In the genomic region with DNA sequence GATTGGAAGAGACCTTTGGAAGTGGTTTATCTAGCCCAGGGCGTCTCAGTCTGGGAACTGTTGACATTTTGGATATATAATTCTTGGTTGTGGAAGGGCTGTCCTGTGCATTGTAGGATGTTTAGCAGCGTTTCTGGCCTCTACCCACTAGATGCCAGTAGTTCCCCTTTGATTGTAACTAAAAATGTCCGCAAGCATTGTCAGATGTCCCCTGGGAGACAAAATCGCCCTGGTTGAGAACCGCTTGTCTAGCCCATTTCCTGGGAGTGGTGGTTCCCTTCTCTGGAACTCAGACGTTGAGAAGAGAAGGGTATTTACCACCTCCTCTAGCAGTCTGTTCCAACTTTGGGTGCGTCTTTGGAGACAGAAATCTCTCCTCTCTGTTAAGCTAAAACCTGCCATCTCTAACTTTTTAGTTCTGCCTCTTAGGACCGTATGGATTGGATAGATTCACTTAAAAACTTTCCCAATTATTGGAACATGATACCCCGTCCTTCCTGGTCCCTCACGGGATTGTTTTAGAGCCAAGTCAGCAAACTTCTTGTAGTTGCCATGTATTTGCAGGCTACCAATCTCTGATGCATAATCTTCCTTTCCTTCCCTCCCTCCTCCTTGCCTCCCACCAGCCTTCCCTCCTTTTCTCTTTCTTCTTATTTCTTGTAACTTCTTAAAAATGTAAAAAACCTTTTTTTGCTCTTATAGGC, we compare ENCODE assay signal across 9 cellular contexts. TPM values are rescaled to one million over a fixed set of nuclear protein-coding genes. Genes with fewer than 3 reads are reported as not detected.
DNase-seq lines count a peak whose midpoint lies in the region; ATAC-seq and TF ChIP-seq lines count a peak whose summit lies in the region.
"Had no signal": no experiment of that assay in that cellular context is flagged by ENCODE, and none has a peak within 500 bp of the region (broad histone marks: within the 10 kb centered on the region; RNA-seq: fewer than 3 reads in every experiment).

No MANE protein-coding gene starts in this region.

- peak; percentile 15 for DNase-seq in GM10266 (ENCODE audit: extremely low spot score)
- peak; percentile 4 for DNase-seq in NCI-H524 treated with DMSO at 0.1 percent for 48 hours (lab: John Stamatoyannopoulos, UW)
- DNase-seq in glutamatergic neuron = peak; percentile 49
- no peak for DNase-seq in NOMO-1 (lab: John Stamatoyannopoulos, UW; ENCODE audit: unreplicated experiment in 2 of 2)
- no peak for DNase-seq in HK-2 (ENCODE audit: unreplicated experiment)
- no peak for DNase-seq in GM19240 (ENCODE audit: insufficient read length, low spot score)

- no peaks in the 10 kb centered on the region for H3K9me3 Mint-ChIP-seq in glutamatergic neuron (ENCODE audit: unreplicated experiment)
- H3K9me3 Mint-ChIP-seq: T-helper 1 cell treated with Interleukin-12 subunit alpha and Interleukin-12 subunit beta and Interleukin-4 antibody, amounts not matched to agents 30 μg/mL and 1 μg/mL, for 36 hours had no signal

- H3K27ac Mint-ChIP-seq in glutamatergic neuron (ENCODE audit: unreplicated experiment) = no peak overlapping the region
- H3K27ac Mint-ChIP-seq: T-helper 1 cell treated with Interleukin-12 subunit alpha and Interleukin-12 subunit beta and Interleukin-4 antibody, amounts not matched to agents 30 μg/mL and 1 μg/mL, for 36 hours had no signal

- peak; percentile 44 for TF ChIP-seq CTCF in GM10266 (IDR thresholded peaks at IDR 0.05; ENCODE audit: control insufficient read depth, insufficient read depth, low read depth, missing control alignments)
- TF ChIP-seq CTCF in glutamatergic neuron (IDR thresholded peaks at IDR 0.05; ENCODE audit: partially characterized antibody, unreplicated experiment) = no peak

- peaks cover 19% of the 10 kb centered on the region for H3K4me1 Mint-ChIP-seq in glutamatergic neuron (ENCODE audit: low read depth, unreplicated experiment)

- H3K27me3 Mint-ChIP-seq in glutamatergic neuron (ENCODE audit: unreplicated experiment) = peaks cover 3% of the 10 kb centered on the region

- peak overlapping the region; percentile 35 for H3K4me3 Mint-ChIP-seq in glutamatergic neuron (ENCODE audit: unreplicated experiment)
- H3K4me3 Mint-ChIP-seq: T-helper 1 cell treated with Interleukin-12 subunit alpha and Interleukin-12 subunit beta and Interleukin-4 antibody, amounts not matched to agents 30 μg/mL and 1 μg/mL, for 36 hours had no signal

- H3K36me3 Mint-ChIP-seq in glutamatergic neuron (ENCODE audit: unreplicated experiment) = no peaks in the 10 kb centered on the region

- peak; percentile 83 for ATAC-seq in GM21786 (IDR thresholded peaks at IDR 0.05; ENCODE audit: unreplicated experiment)
- no peak for ATAC-seq in activated CD4-positive, CD25-positive, alpha-beta regulatory T cell treated with anti-CD3 and anti-CD28 coated beads, Interleukin-2, amount 50 U/mL, for 24 hours

RNA-seq across cellular contexts. Expression of a gene that starts 13.9 kb away (rescaled TPM):
- total RNA-seq in glutamatergic neuron (ENCODE audit: unreplicated experiment) = 78.0 TPM

Comparison
In these comparisons a context has a peak if more than half of its experiments do, and no peak if none do; other contexts are left out.
1. DNase-seq: peak in GM10266 (single experiment), NCI-H524 treated with DMSO at 0.1 percent for 48 hours (single experiment) and glutamatergic neuron (single experiment); none in NOMO-1 (0 of 2), HK-2 (single experiment) and GM19240 (single experiment).